ENCODE assay signal across 2 cellular contexts in genomic region chr19:47228168-47228936, GRCh38.
TF ChIP-seq lines count a peak whose summit lies in the region.

No MANE protein-coding gene starts in this region.

TF ChIP-seq in GM23338, 12 proteins besides CTCF, POLR2A, EP300 and RAD21:
- TF ChIP-seq ZNF114 (CRISPR knock-in tag; IDR thresholded peaks at IDR 0.05) (no peak), POLR2AphosphoS5 (IDR thresholded peaks at IDR 0.05; ENCODE audit: low read depth) (no peak; the same call in 1 of the 2 replicates), STAT1 (IDR thresholded peaks at IDR 0.05; ENCODE audit: unreplicated experiment) (no peak), NANOG (IDR thresholded peaks at IDR 0.05; ENCODE audit: borderline replicate concordance) (no peak), ZNF331 (CRISPR knock-in tag; IDR thresholded peaks at IDR 0.05; ENCODE audit: low read depth) (no peak), ETS1 (IDR thresholded peaks at IDR 0.05) (no peak), JUNB (IDR thresholded peaks at IDR 0.05; ENCODE audit: unreplicated experiment) (no peak), ZNF462 (CRISPR knock-in tag; IDR thresholded peaks at IDR 0.05) (no peak), EZH2 (IDR thresholded peaks at IDR 0.05; ENCODE audit: low read depth, unreplicated experiment) (no peak), REST (IDR thresholded peaks at IDR 0.05; ENCODE audit: unreplicated experiment) (no peak), CREB1 (CRISPR knock-in tag; IDR thresholded peaks at IDR 0.05; ENCODE audit: low read depth) (no peak), EZH2phosphoT487 (IDR thresholded peaks at IDR 0.05; ENCODE audit: unreplicated experiment) (no peak)
TF ChIP-seq in GM23338: peak in this region for 0.

TF ChIP-seq in K562, 482 proteins besides CTCF, POLR2A, EP300 and RAD21 (continues in another document):
- TF ChIP-seq POLR2G (IDR thresholded peaks at IDR 0.05; ENCODE audit: low read depth, low read length), result peak; percentile 84
- TF ChIP-seq RBBP5 (IDR thresholded peaks at IDR 0.05; ENCODE audit: borderline replicate concordance, insufficient read depth, low read length, poor library complexity, severe bottlenecking), result peak; percentile 64
- TF ChIP-seq NR3C1 (CRISPR knock-in tag; IDR thresholded peaks at IDR 0.05), result no peak
- TF ChIP-seq TGIF2 (CRISPR knock-in tag; IDR thresholded peaks at IDR 0.05), result peak; percentile 81
- no peak for TF ChIP-seq MAFF (IDR thresholded peaks at IDR 0.05; ENCODE audit: low read length)
- no peak for TF ChIP-seq BDP1 (IDR thresholded peaks at IDR 0.05; ENCODE audit: insufficient read depth, insufficient read length)
- TF ChIP-seq ZNF197 (CRISPR knock-in tag; IDR thresholded peaks at IDR 0.05; ENCODE audit: low read depth), result no peak
- no peak for TF ChIP-seq RBM15 (IDR thresholded peaks at IDR 0.05; ENCODE audit: insufficient read depth, low read length)
- TF ChIP-seq RHOXF2B (CRISPR knock-in tag; conservative IDR thresholded peaks at IDR 0.05), result no peak
- no peak for TF ChIP-seq PYGO2 (tag; IDR thresholded peaks at IDR 0.05)
- TF ChIP-seq ETV6 (IDR thresholded peaks at IDR 0.05; ENCODE audit: borderline replicate concordance in 1 of 2, low read depth in 2 of 2, low read length in 1 of 2), result no peak
- no peak for TF ChIP-seq ETV6 (CRISPR knock-in tag; IDR thresholded peaks at IDR 0.05; ENCODE audit: borderline replicate concordance)
- TF ChIP-seq FOXA1 (IDR thresholded peaks at IDR 0.05; ENCODE audit: borderline replicate concordance), result no peak
- no peak for TF ChIP-seq HDAC6 (IDR thresholded peaks at IDR 0.05; ENCODE audit: low read depth, low read length)
- TF ChIP-seq ATF6 (CRISPR knock-in tag; IDR thresholded peaks at IDR 0.05), result no peak
- TF ChIP-seq SRSF1 (IDR thresholded peaks at IDR 0.05; ENCODE audit: low read depth, low read length), result no peak
- no peak for TF ChIP-seq HDAC8 (tag; IDR thresholded peaks at IDR 0.05)
- TF ChIP-seq ZNF316 (IDR thresholded peaks at IDR 0.05), result no peak
- no peak for TF ChIP-seq CHD4 (IDR thresholded peaks at IDR 0.05; ENCODE audit: insufficient read depth, insufficient replicate concordance, low read depth, low read length, poor library complexity, severe bottlenecking)
- TF ChIP-seq MEF2A (IDR thresholded peaks at IDR 0.05; ENCODE audit: control insufficient read depth, low read depth, low read length), result no peak
- TF ChIP-seq ZFP91 (CRISPR knock-in tag; IDR thresholded peaks at IDR 0.05), result 0 out of 2 replicates have a peak, but pooled peaks have one; percentile 14
- no peak for TF ChIP-seq PRMT5 (CRISPR knock-in tag; IDR thresholded peaks at IDR 0.05)
- TF ChIP-seq CXXC5 (CRISPR knock-in tag; IDR thresholded peaks at IDR 0.05), result peak; percentile 4; the same call in 1 of the 2 replicates
- no peak for TF ChIP-seq SMAD2 (IDR thresholded peaks at IDR 0.05; ENCODE audit: low read depth, low read length)
- no peak for TF ChIP-seq LARP7 (IDR thresholded peaks at IDR 0.05)
- no peak for TF ChIP-seq ARID3A (IDR thresholded peaks at IDR 0.05; ENCODE audit: borderline replicate concordance, low read depth, low read length)
- no peak for TF ChIP-seq NR4A1 (CRISPR knock-in tag; IDR thresholded peaks at IDR 0.05)
- TF ChIP-seq NR4A1 (tag; IDR thresholded peaks at IDR 0.05), result no peak
- peak; percentile 18; the same call in 1 of the 2 replicates for TF ChIP-seq MYC (IDR thresholded peaks at IDR 0.05; ENCODE audit: low read depth, low read length)
- TF ChIP-seq MYC (CRISPR knock-in tag; IDR thresholded peaks at IDR 0.05; ENCODE audit: borderline replicate concordance, low read depth), result peak; percentile 72; the same call in 1 of the 2 replicates
- no peak for TF ChIP-seq ZNF551 (CRISPR knock-in tag; IDR thresholded peaks at IDR 0.05)
- TF ChIP-seq GABPB1 (CRISPR knock-in tag; IDR thresholded peaks at IDR 0.05), result peak; percentile 47
- no peak for TF ChIP-seq ZBTB5 (IDR thresholded peaks at IDR 0.05)
- peak; percentile 48 to 61; a peak in 3 of 4 replicates for TF ChIP-seq NRF1 (conservative IDR thresholded peaks at IDR 0.05 in 1 of 2, IDR thresholded peaks at IDR 0.05 in 1 of 2)
- peak; percentile 32; the same call in 1 of the 2 replicates for TF ChIP-seq HMGXB4 (CRISPR knock-in tag; IDR thresholded peaks at IDR 0.05)
- no peak; the same call in 1 of the 2 replicates for TF ChIP-seq BRD4 (IDR thresholded peaks at IDR 0.05)
- no peak for TF ChIP-seq ZNF668 (CRISPR knock-in tag; IDR thresholded peaks at IDR 0.05)
- peak in 1 of 2 experiments; percentile 13 for TF ChIP-seq AFF1 (IDR thresholded peaks at IDR 0.05; ENCODE audit: low read depth in 1 of 2, partially characterized antibody in 2 of 2)
- 0 out of 2 replicates have a peak, but pooled peaks have one; percentile 67 for TF ChIP-seq AFF4 (CRISPR knock-in tag; IDR thresholded peaks at IDR 0.05)
- TF ChIP-seq ILF3 (IDR thresholded peaks at IDR 0.05; ENCODE audit: borderline replicate concordance), result no peak
- TF ChIP-seq ZBTB26 (CRISPR knock-in tag; IDR thresholded peaks at IDR 0.05), result no peak
- TF ChIP-seq XRCC4 (IDR thresholded peaks at IDR 0.05; ENCODE audit: extremely low read depth, insufficient read depth, insufficient read length), result no peak
- TF ChIP-seq TCF3 (CRISPR knock-in tag; IDR thresholded peaks at IDR 0.05), result no peak
